Comparison of ENCODE assay signal across 1 cellular context in the genomic region with DNA sequence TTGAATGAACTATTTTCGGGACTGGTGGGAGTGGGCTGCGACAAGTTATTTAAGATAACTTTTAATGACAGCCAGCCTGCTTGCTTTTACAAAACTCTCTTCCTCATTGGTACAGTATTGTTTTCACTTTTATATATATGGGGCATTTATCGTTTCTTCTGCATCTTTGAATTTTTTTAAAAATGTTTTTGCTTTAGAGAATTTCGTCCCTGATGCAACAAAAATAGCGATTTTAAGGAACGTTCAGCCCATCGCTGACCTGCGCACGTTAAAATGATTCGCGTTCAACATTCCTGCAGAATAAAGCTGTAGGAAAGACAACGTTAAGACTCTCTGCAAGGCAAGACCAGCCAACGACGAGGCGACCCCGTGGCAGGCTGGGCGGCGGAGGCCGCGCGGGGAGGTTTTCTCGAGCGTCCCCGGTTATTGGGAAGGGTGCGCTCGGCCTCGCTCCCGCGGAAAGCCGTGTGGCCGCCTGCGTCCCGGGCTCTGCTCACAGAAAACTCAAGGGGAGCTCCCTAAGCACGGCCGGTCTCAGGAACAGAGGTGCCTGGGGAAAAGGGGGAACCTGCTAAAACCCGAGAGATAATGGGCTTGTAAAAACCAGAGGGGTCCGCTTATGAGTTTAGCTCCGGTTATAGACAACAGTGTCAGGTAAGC.
TF ChIP-seq lines count a peak whose summit lies in the region.

No MANE protein-coding gene starts in this region.

TF ChIP-seq in SK-N-SH treated with all-trans-retinoic acid at 6 μM for 48 hours, 23 proteins besides CTCF, POLR2A, EP300 and RAD21 (continued from another document):
- no peak for TF ChIP-seq PATZ1 (CRISPR knock-in tag; IDR thresholded peaks at IDR 0.05; ENCODE audit: borderline replicate concordance)
- TF ChIP-seq, protein P1, sequence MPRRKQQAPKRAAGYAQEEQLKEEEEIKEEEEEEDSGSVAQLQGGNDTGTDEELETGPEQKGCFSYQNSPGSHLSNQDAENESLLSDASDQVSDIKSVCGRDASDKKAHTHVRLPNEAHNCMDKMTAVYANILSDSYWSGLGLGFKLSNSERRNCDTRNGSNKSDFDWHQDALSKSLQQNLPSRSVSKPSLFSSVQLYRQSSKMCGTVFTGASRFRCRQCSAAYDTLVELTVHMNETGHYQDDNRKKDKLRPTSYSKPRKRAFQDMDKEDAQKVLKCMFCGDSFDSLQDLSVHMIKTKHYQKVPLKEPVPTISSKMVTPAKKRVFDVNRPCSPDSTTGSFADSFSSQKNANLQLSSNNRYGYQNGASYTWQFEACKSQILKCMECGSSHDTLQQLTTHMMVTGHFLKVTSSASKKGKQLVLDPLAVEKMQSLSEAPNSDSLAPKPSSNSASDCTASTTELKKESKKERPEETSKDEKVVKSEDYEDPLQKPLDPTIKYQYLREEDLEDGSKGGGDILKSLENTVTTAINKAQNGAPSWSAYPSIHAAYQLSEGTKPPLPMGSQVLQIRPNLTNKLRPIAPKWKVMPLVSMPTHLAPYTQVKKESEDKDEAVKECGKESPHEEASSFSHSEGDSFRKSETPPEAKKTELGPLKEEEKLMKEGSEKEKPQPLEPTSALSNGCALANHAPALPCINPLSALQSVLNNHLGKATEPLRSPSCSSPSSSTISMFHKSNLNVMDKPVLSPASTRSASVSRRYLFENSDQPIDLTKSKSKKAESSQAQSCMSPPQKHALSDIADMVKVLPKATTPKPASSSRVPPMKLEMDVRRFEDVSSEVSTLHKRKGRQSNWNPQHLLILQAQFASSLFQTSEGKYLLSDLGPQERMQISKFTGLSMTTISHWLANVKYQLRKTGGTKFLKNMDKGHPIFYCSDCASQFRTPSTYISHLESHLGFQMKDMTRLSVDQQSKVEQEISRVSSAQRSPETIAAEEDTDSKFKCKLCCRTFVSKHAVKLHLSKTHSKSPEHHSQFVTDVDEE (CRISPR knock-in tag; IDR thresholded peaks at IDR 0.05) = no peak
- no peak for TF ChIP-seq ZNF565 (CRISPR knock-in tag; conservative IDR thresholded peaks at IDR 0.05; ENCODE audit: low read depth)
- TF ChIP-seq ZNF70 (CRISPR knock-in tag; IDR thresholded peaks at IDR 0.05) = no peak
- TF ChIP-seq POU6F1 (CRISPR knock-in tag; IDR thresholded peaks at IDR 0.05; ENCODE audit: borderline replicate concordance, low read depth) = no peak
- no peak for TF ChIP-seq ISL1 (CRISPR knock-in tag; IDR thresholded peaks at IDR 0.05)
- no peak for TF ChIP-seq CSDC2 (CRISPR knock-in tag; IDR thresholded peaks at IDR 0.05)
- no peak for TF ChIP-seq RARB (CRISPR knock-in tag; IDR thresholded peaks at IDR 0.05)
- no peak for TF ChIP-seq TCF4 (CRISPR knock-in tag; IDR thresholded peaks at IDR 0.05; ENCODE audit: borderline replicate concordance)
- TF ChIP-seq ZFP3 (CRISPR knock-in tag; IDR thresholded peaks at IDR 0.05) = no peak
- no peak for TF ChIP-seq BACH2 (CRISPR knock-in tag; IDR thresholded peaks at IDR 0.05; ENCODE audit: borderline replicate concordance)
- TF ChIP-seq PPARA (CRISPR knock-in tag; IDR thresholded peaks at IDR 0.05; ENCODE audit: borderline replicate concordance) = no peak
- no peak for TF ChIP-seq ZFP30 (CRISPR knock-in tag; IDR thresholded peaks at IDR 0.05)
- TF ChIP-seq ARNTL (CRISPR knock-in tag; IDR thresholded peaks at IDR 0.05; ENCODE audit: borderline replicate concordance, low read depth) = no peak
- no peak for TF ChIP-seq GLIS3 (CRISPR knock-in tag; IDR thresholded peaks at IDR 0.05)
TF ChIP-seq in SK-N-SH treated with all-trans-retinoic acid at 6 μM for 48 hours: peak in this region for 0.
